11 cellular contexts compared by ENCODE assay signal in genomic region chr9:121233906-121234901, GRCh38. TPM values are rescaled to one million over a fixed set of nuclear protein-coding genes. Genes with fewer than 3 reads are reported as not detected.
DNase-seq lines count a peak whose midpoint lies in the region; ATAC-seq, FAIRE-seq and TF ChIP-seq lines count a peak whose summit lies in the region.
"Had no signal": no experiment of that assay in that cellular context is flagged by ENCODE, and none has a peak within 500 bp of the region (broad histone marks: within the 10 kb centered on the region; RNA-seq: fewer than 3 reads in every experiment).

No MANE protein-coding gene starts in this region.

- no peak overlapping the region for H3K9ac ChIP-seq in HepG2 (ENCODE audit: insufficient read depth, low read depth, low read length)

- CTCF ChIA-PET in HepG2 (lab: Yijun Ruan, JAX; ENCODE audit: low intra/inter-chr PET ratio, low total read pairs) (no interaction called here), PC-9 (lab: Charles Lee) (interaction anchor here (0.6 to 1.4 kb wide), 4 partner anchors 19 to 86 kb away, joined by 3 to 5 read pairs (median 4); no protein-coding TSS in a partner anchor)

- H3F3A ChIP-seq in PC-9 (ENCODE audit: insufficient read depth, low read depth): peaks cover 32% of the 10 kb centered on the region

- H3K79me2 ChIP-seq in HepG2 (ENCODE audit: insufficient read depth, low read length) (no peaks in the 10 kb centered on the region), PC-9 (ENCODE audit: low read depth) (no peaks in the 10 kb centered on the region)

- H3K27ac ChIP-seq in HepG2 (ENCODE audit: extremely low read length, insufficient read depth, low read length) (no peak overlapping the region), right lobe of liver (no peak overlapping the region), PC-9 (peak overlapping the region; percentile 94)

- H3K4me2 ChIP-seq in HepG2 (ENCODE audit: low read depth, low read length): no peak overlapping the region
- peak overlapping the region; percentile 67 for H3K4me2 ChIP-seq in PC-9

- H4K20me1 ChIP-seq in HepG2 (ENCODE audit: insufficient read depth, low read length) (no peaks in the 10 kb centered on the region), PC-9 (ENCODE audit: insufficient read depth) (no peaks in the 10 kb centered on the region)

- TF ChIP-seq CTCF in HepG2 (CRISPR knock-in tag; IDR thresholded peaks at IDR 0.05) (no peak), right lobe of liver (IDR thresholded peaks at IDR 0.05) (no peak), PC-9 (conservative IDR thresholded peaks at IDR 0.05) (no peak), epithelial cell of esophagus (IDR thresholded peaks at IDR 0.05; ENCODE audit: insufficient read depth, low read depth, low read length, missing control alignments) (no peak)

- intact Hi-C loops in HepG2 (cut with micrococcal nuclease; ENCODE audit: unreplicated experiment): loop anchor here (2.0 to 5.0 kb wide), 2 partner anchors 33 to 71 kb away; partner anchors contain the start of gene GSN
- intact Hi-C loops in right lobe of liver (cut with DNase I): no loop called here
- intact Hi-C loops in PC-9 (cut with micrococcal nuclease; ENCODE audit: unreplicated experiment): loop anchor here (1.0 to 2.0 kb wide), 3 partner anchors 44 to 117 kb away; no protein-coding TSS in a partner anchor

- no TSS peak for BruUV-seq in HepG2 (replicated peaks; lab: Mats Ljungman, UMichigan)
- BruUV-seq in PC-9 (replicated peaks; lab: Mats Ljungman, UMichigan): TSS peak; percentile 67

- FAIRE-seq in HepG2 (lab: Jason Lieb, UNC): no peak

- ATAC-seq in HepG2 (peak; percentile 30; the same call in 2 of the 3 replicates), right lobe of liver (no peak)
- ATAC-seq: effector memory CD8-positive, alpha-beta T cell had no signal

- H3K27me3 ChIP-seq in HepG2 (ENCODE audit: control insufficient read depth in 1 of 2, insufficient read depth in 2 of 2, low read length in 2 of 2) (peaks cover 0 to 6% of the 10 kb centered on the region in 2 experiments; a peak in 1 of 5 replicates), right lobe of liver (no peaks in the 10 kb centered on the region), PC-9 (ENCODE audit: insufficient read depth, low read depth) (no peaks in the 10 kb centered on the region)
- H3K27me3 ChIP-seq: spleen had no signal

- 38% methylated on average over 12 of the region's 12 CpGs for WGBS in HepG2 (ENCODE audit: low lambda C conversion rate)
- 68% methylated on average over 12 of the region's 12 CpGs for WGBS in right lobe of liver (ENCODE audit: insufficient coverage, low coverage, low lambda C conversion rate, missing lambda C conversion rate)

- H3K36me3 ChIP-seq in HepG2 (replicated peaks in 1 of 2; ENCODE audit: control insufficient read depth in 1 of 2, insufficient read depth in 2 of 2, low read length in 2 of 2) (no peaks in the 10 kb centered on the region), right lobe of liver (no peaks in the 10 kb centered on the region), PC-9 (ENCODE audit: low read depth) (no peaks in the 10 kb centered on the region)

- TF ChIP-seq RAD21 in HepG2 (CRISPR knock-in tag; IDR thresholded peaks at IDR 0.05): no peak

- no peaks in the 10 kb centered on the region for H3K9me2 ChIP-seq in PC-9 (ENCODE audit: insufficient read depth)

- TF ChIP-seq POLR2A in HepG2 (IDR thresholded peaks at IDR 0.05; ENCODE audit: insufficient read depth in 1 of 2, low read depth in 2 of 2, low read length in 2 of 2) (no peak), right lobe of liver (IDR thresholded peaks at IDR 0.05) (no peak)

- in situ Hi-C loops in HepG2 (cut with HindIII; ENCODE audit: extremely low pct_ligation_motif_present, low pct_unique_long_range_greater_than_20kb): no loop called here

- H2AFZ ChIP-seq in HepG2 (ENCODE audit: low read length) (no peak overlapping the region), PC-9 (peak overlapping the region; percentile 7)

- DNase-seq in HepG2 (ENCODE audit: low spot score): no peak
- no peak for DNase-seq in right lobe of liver
- peak; percentile 78 to 97 for DNase-seq in PC-9
- DNase-seq in epithelial cell of esophagus (ENCODE audit: low read depth): peak; percentile 76
- no peak for DNase-seq in NCI-H146 treated with DMSO at 0.1 percent for 48 hours (lab: John Stamatoyannopoulos, UW; ENCODE audit: unreplicated experiment)
- no peak for DNase-seq in NCI-H526 (lab: John Stamatoyannopoulos, UW)
- DNase-seq in NCI-H2171 (lab: John Stamatoyannopoulos, UW): no peak
- DNase-seq in NCI-H446 (lab: John Stamatoyannopoulos, UW): no peak
- DNase-seq: effector memory CD8-positive, alpha-beta T cell; naive B cell; spleen had no signal

- POLR2A ChIA-PET in HepG2 (lab: Yijun Ruan, JAX) (no interaction called here), PC-9 (lab: Charles Lee; ENCODE audit: unreplicated experiment) (interaction anchor here (1.1 kb wide), 1 partner anchor 53 kb away, joined by 4 read pairs; no protein-coding TSS in a partner anchor)

- peaks cover 24% of the 10 kb centered on the region for H3K4me1 ChIP-seq in HepG2 (ENCODE audit: insufficient read depth, low read length)
- H3K4me1 ChIP-seq in right lobe of liver: no peaks in the 10 kb centered on the region
- H3K4me1 ChIP-seq in PC-9 (replicated peaks; ENCODE audit: insufficient read depth): peaks cover 32% of the 10 kb centered on the region

- TF ChIP-seq EP300 in HepG2 (IDR thresholded peaks at IDR 0.05; ENCODE audit: low read depth in 2 of 2, low read length in 2 of 2): no peak
- no peak for TF ChIP-seq EP300 in HepG2 (CRISPR knock-in tag; IDR thresholded peaks at IDR 0.05; ENCODE audit: borderline replicate concordance)

- H3K9me3 ChIP-seq in HepG2 (ENCODE audit: low read length) (no peaks in the 10 kb centered on the region), right lobe of liver (no peaks in the 10 kb centered on the region), PC-9 (ENCODE audit: insufficient read depth, low read depth) (no peaks in the 10 kb centered on the region)
- H3K9me3 ChIP-seq: spleen had no signal

- no peak overlapping the region for H3K4me3 ChIP-seq in HepG2 (replicated peaks in 1 of 3; ENCODE audit: insufficient read depth in 1 of 3, low read depth in 2 of 3, low read length in 3 of 3)
- H3K4me3 ChIP-seq in right lobe of liver: no peak overlapping the region
- no peak overlapping the region for H3K4me3 ChIP-seq in PC-9
- no peak overlapping the region for H3K4me3 ChIP-seq in epithelial cell of esophagus (ENCODE audit: low read length)
- H3K4me3 ChIP-seq: spleen had no signal

RNA-seq across cellular contexts. Expression of gene RAB14, which starts 32.5 kb away (rescaled TPM):
- total RNA-seq in HepG2 (2016; rRNA removed; fragmentation: Illumina TruSeq; extraction: Trizol) (19.3 and 42.2 TPM in 2 replicates), right lobe of liver (10 to 100 TPM; 29.0 to 65.1 (median 53.5) TPM), PC-9 (2021) (58.1 and 82.6 TPM in 2 replicates)
- 2.8 and 4.0 TPM in 2 replicates for total RNA-seq in HepG2 (2016; cell fraction: cytosol; rRNA removed; fragmentation: Illumina TruSeq; extraction: Trizol; ENCODE audit: low read depth)
- total RNA-seq in HepG2 (2016; cell fraction: insoluble cytoplasmic fraction; rRNA removed; fragmentation: Illumina TruSeq; extraction: Trizol): 18.4 and 42.0 TPM in 2 replicates
- total RNA-seq in HepG2 (2016; cell fraction: membrane; rRNA removed; fragmentation: Illumina TruSeq; extraction: Trizol): 18.7 and 20.5 TPM in 2 replicates
- 24.4 and 28.8 TPM in 2 replicates for total RNA-seq in HepG2 (2016; cell fraction: nucleus; rRNA removed; fragmentation: Illumina TruSeq; extraction: Trizol)
- polyA plus RNA-seq in HepG2 (2011; rRNA removed): 15.3 and 17.4 TPM in 2 replicates
- 6.4 and 13.9 TPM in 2 replicates for polyA plus RNA-seq in HepG2 (2011; cell fraction: cytosol; rRNA removed)
- polyA plus RNA-seq in HepG2 (2011; cell fraction: nucleus; rRNA removed): 9.5 and 11.9 TPM in 2 replicates
- polyA plus RNA-seq in HepG2 (2012): 31.9 and 33.9 TPM in 2 replicates
- polyA plus RNA-seq in HepG2 (2016; cell fraction: cytosol; fragmentation: Illumina TruSeq; extraction: Trizol; ENCODE audit: low read depth): 2.7 and 2.8 TPM in 2 replicates
- polyA plus RNA-seq in HepG2 (2016; cell fraction: insoluble cytoplasmic fraction; fragmentation: Illumina TruSeq; extraction: Trizol; ENCODE audit: low read depth): 58.3 and 63.3 TPM in 2 replicates
- polyA plus RNA-seq in HepG2 (2016; cell fraction: membrane; fragmentation: Illumina TruSeq; extraction: Trizol; ENCODE audit: low read depth): 12.2 and 12.7 TPM in 2 replicates
- polyA plus RNA-seq in HepG2 (2016; cell fraction: nucleus; fragmentation: Illumina TruSeq; extraction: Trizol; ENCODE audit: insufficient read depth, low read depth): 39.9 TPM in 2 replicates
- polyA minus RNA-seq in HepG2 (2011; rRNA and poly(A)+ RNA removed; ENCODE audit: low replicate concordance): 8.0 and 11.9 TPM in 2 replicates
- 14.1 and 21.2 TPM in 2 replicates for polyA minus RNA-seq in HepG2 (2011; cell fraction: cytosol; rRNA and poly(A)+ RNA removed)
- polyA minus RNA-seq in HepG2 (2011; cell fraction: nucleus; rRNA and poly(A)+ RNA removed): 18.9 and 25.6 TPM in 2 replicates

RNA-seq across cellular contexts. Expression of gene GSN, which starts 33.8 kb away (rescaled TPM):
- total RNA-seq in HepG2 (2016; rRNA removed; fragmentation: Illumina TruSeq; extraction: Trizol): 126 and 307 TPM in 2 replicates
- 56.0 and 58.2 TPM in 2 replicates for total RNA-seq in HepG2 (2016; cell fraction: cytosol; rRNA removed; fragmentation: Illumina TruSeq; extraction: Trizol; ENCODE audit: low read depth)
- total RNA-seq in HepG2 (2016; cell fraction: insoluble cytoplasmic fraction; rRNA removed; fragmentation: Illumina TruSeq; extraction: Trizol): 125 and 311 TPM in 2 replicates
- total RNA-seq in HepG2 (2016; cell fraction: membrane; rRNA removed; fragmentation: Illumina TruSeq; extraction: Trizol): 102 and 113 TPM in 2 replicates
- 251 and 294 TPM in 2 replicates for total RNA-seq in HepG2 (2016; cell fraction: nucleus; rRNA removed; fragmentation: Illumina TruSeq; extraction: Trizol)
- polyA plus RNA-seq in HepG2 (2011; rRNA removed): 294 and 436 TPM in 2 replicates
- polyA plus RNA-seq in HepG2 (2011; cell fraction: cytosol; rRNA removed): 396 and 404 TPM in 2 replicates
- polyA plus RNA-seq in HepG2 (2011; cell fraction: nucleus; rRNA removed): 430 and 447 TPM in 2 replicates
- polyA plus RNA-seq in HepG2 (2012): 349 and 423 TPM in 2 replicates
- polyA plus RNA-seq in HepG2 (2016; cell fraction: cytosol; fragmentation: Illumina TruSeq; extraction: Trizol; ENCODE audit: low read depth): 57.9 and 60.7 TPM in 2 replicates
- 115 and 123 TPM in 2 replicates for polyA plus RNA-seq in HepG2 (2016; cell fraction: insoluble cytoplasmic fraction; fragmentation: Illumina TruSeq; extraction: Trizol; ENCODE audit: low read depth)
- polyA plus RNA-seq in HepG2 (2016; cell fraction: membrane; fragmentation: Illumina TruSeq; extraction: Trizol; ENCODE audit: low read depth): 77.0 and 92.1 TPM in 2 replicates
- 379 and 400 TPM in 2 replicates for polyA plus RNA-seq in HepG2 (2016; cell fraction: nucleus; fragmentation: Illumina TruSeq; extraction: Trizol; ENCODE audit: insufficient read depth, low read depth)
- polyA minus RNA-seq in HepG2 (2011; rRNA and poly(A)+ RNA removed; ENCODE audit: low replicate concordance): 66.7 and 379 TPM in 2 replicates
- 132 and 185 TPM in 2 replicates for polyA minus RNA-seq in HepG2 (2011; cell fraction: cytosol; rRNA and poly(A)+ RNA removed)
- polyA minus RNA-seq in HepG2 (2011; cell fraction: nucleus; rRNA and poly(A)+ RNA removed): 122 and 168 TPM in 2 replicates
- total RNA-seq in right lobe of liver: 10 to 100 TPM; 23.1 to 96.9 (median 38.8) TPM
- total RNA-seq in PC-9 (2021): 135 and 207 TPM in 2 replicates

Comparison
In these comparisons a context has a peak if more than half of its experiments do, and no peak if none do; other contexts are left out.
1. intact Hi-C loops: an anchor here in HepG2 (2.0 to 5.0 kb wide) and PC-9 (1.0 to 2.0 kb wide); none called in right lobe of liver.
2. DNase-seq: peak in PC-9 (2 of 2) and epithelial cell of esophagus (single experiment); none in HepG2 (single experiment), right lobe of liver (0 of 3), NCI-H146 treated with DMSO at 0.1 percent for 48 hours (single experiment), NCI-H526 (0 of 2), NCI-H2171 (single experiment) and NCI-H446 (0 of 2).